8 cellular contexts compared by ENCODE assay signal in genomic region chr1:161258439-161259386, GRCh38. TPM values are rescaled to one million over a fixed set of nuclear protein-coding genes. Genes with fewer than 3 reads are reported as not detected.
DNase-seq lines count a peak whose midpoint lies in the region; ATAC-seq and TF ChIP-seq lines count a peak whose summit lies in the region.

Gene PCP4L1, plus strand, starts transcription at chr1:161258745. Its CDS starts 230 bp downstream, at chr1:161258975.

- TF ChIP-seq CTCF in BE2C (IDR thresholded peaks at IDR 0.05; ENCODE audit: low read depth, low read length) (no peak), Peyer's patch (IDR thresholded peaks at IDR 0.05) (no peak), astrocyte of the cerebellum (IDR thresholded peaks at IDR 0.05; ENCODE audit: low read depth, low read length, missing control alignments) (no peak)

- H3K9me3 ChIP-seq in BE2C = peaks cover 9% of the 10 kb centered on the region
- H3K9me3 ChIP-seq in GM23248 (ENCODE audit: low read depth) = no peaks in the 10 kb centered on the region
- H3K9me3 ChIP-seq in Peyer's patch = peaks cover 0 to 12% (median 5%) of the 10 kb centered on the region in 4 donors

- no peaks in the 10 kb centered on the region for H4K20me1 ChIP-seq in GM23248 (ENCODE audit: insufficient read depth)

- H3K36me3 ChIP-seq in BE2C (no peaks in the 10 kb centered on the region), GM23248 (ENCODE audit: low read depth) (no peaks in the 10 kb centered on the region), Peyer's patch (no peaks in the 10 kb centered on the region)

- ATAC-seq in HG03571 (IDR thresholded peaks at IDR 0.05; ENCODE audit: unreplicated experiment) = no peak

- in situ Hi-C loops in GM23248 (cut with MboI) = no loop called here
- in situ Hi-C loops in astrocyte of the cerebellum (cut with HindIII; ENCODE audit: low sequenced_read_pairs) = no loop called here

- DNase-seq in BE2C (peak; percentile 66), GM23248 (peak; percentile 58), Peyer's patch (peak; percentile 20 to 59 (median 54)), astrocyte of the cerebellum (ENCODE audit: low read depth) (peak; percentile 13), hippocampal formation (lab: John Stamatoyannopoulos, UW) (peak; percentile 45), putamen (ENCODE audit: low spot score) (peak; percentile 85), SHP77 treated with DMSO at 0.1 percent for 48 hours (lab: John Stamatoyannopoulos, UW) (no peak)

- H3K79me2 ChIP-seq in GM23248 (ENCODE audit: insufficient read depth) = no peaks in the 10 kb centered on the region

- peak within 1 kb of the TSS; percentile 81 for H2AFZ ChIP-seq in GM23248

- H3K4me3 ChIP-seq in BE2C (ENCODE audit: low read depth, low read length) (peak within 1 kb of the TSS; percentile 52), GM23248 (peak within 1 kb of the TSS; percentile 72), Peyer's patch (peak within 1 kb of the TSS in 3 of 4 donors; percentile 45 to 59 (median 53)), astrocyte of the cerebellum (ENCODE audit: low read depth, low read length) (peak within 1 kb of the TSS; percentile 37)

- H3K4me2 ChIP-seq in GM23248 (ENCODE audit: unreplicated experiment) = peak within 1 kb of the TSS; percentile 88

- no peaks in the 10 kb centered on the region for H3F3A ChIP-seq in GM23248 (ENCODE audit: insufficient read depth)

- H3K27ac ChIP-seq in GM23248 (no peak within 1 kb of the TSS), Peyer's patch (no peak within 1 kb of the TSS)

- H3K4me1 ChIP-seq in BE2C (no peaks in the 10 kb centered on the region), GM23248 (ENCODE audit: insufficient read depth) (0 out of 2 replicates have a peak, but pooled peaks cover 4% of the 10 kb centered on the region), Peyer's patch (peaks cover 0 to 21% (median 0%) of the 10 kb centered on the region in 4 donors)

- no peaks in the 10 kb centered on the region for H3K9me2 ChIP-seq in GM23248 (ENCODE audit: insufficient read depth)

- TF ChIP-seq POLR2A in Peyer's patch (IDR thresholded peaks at IDR 0.05) = no peak

- 2 to 3% methylated on average over 50 to 62 of the region's 62 CpGs for WGBS in GM23248 (ENCODE audit: low coverage in 1 of 2, low lambda C conversion rate in 2 of 2, missing lambda C conversion rate in 2 of 2), 2 experiments

- H3K27me3 ChIP-seq in BE2C (peaks cover 39% of the 10 kb centered on the region), GM23248 (replicated peaks; ENCODE audit: insufficient read depth) (peaks cover 41% of the 10 kb centered on the region), Peyer's patch (peaks cover 0 to 9% of the 10 kb centered on the region in 2 donors)

- H3K9ac ChIP-seq in GM23248 = no peak within 1 kb of the TSS

RNA-seq across cellular contexts. Expression of gene PCP4L1, which starts in this region (rescaled TPM):
- polyA plus RNA-seq in BE2C (2012; ENCODE audit: insufficient read depth, insufficient read length, low read depth) = 0.31 TPM
- total RNA-seq in GM23248 (2014; rRNA removed; shearing (Covaris generic)) = not detected in 2 replicates
- not detected in 2 replicates for polyA plus RNA-seq in GM23248 (2016; fragmentation: Nextera tagmentation; extraction: Ambion mirVana)
- total RNA-seq in Peyer's patch = not detected

Comparison
In these comparisons a context has a peak if more than half of its experiments do, and no peak if none do; other contexts are left out.
1. Peak in DNase-seq, H3K4me3 ChIP-seq and H3K4me2 ChIP-seq in GM23248; RNA of the gene not detected or under 1 TPM.
2. Peak in DNase-seq and H3K4me3 ChIP-seq in Peyer's patch; RNA of the gene not detected or under 1 TPM.